In the genomic region with DNA sequence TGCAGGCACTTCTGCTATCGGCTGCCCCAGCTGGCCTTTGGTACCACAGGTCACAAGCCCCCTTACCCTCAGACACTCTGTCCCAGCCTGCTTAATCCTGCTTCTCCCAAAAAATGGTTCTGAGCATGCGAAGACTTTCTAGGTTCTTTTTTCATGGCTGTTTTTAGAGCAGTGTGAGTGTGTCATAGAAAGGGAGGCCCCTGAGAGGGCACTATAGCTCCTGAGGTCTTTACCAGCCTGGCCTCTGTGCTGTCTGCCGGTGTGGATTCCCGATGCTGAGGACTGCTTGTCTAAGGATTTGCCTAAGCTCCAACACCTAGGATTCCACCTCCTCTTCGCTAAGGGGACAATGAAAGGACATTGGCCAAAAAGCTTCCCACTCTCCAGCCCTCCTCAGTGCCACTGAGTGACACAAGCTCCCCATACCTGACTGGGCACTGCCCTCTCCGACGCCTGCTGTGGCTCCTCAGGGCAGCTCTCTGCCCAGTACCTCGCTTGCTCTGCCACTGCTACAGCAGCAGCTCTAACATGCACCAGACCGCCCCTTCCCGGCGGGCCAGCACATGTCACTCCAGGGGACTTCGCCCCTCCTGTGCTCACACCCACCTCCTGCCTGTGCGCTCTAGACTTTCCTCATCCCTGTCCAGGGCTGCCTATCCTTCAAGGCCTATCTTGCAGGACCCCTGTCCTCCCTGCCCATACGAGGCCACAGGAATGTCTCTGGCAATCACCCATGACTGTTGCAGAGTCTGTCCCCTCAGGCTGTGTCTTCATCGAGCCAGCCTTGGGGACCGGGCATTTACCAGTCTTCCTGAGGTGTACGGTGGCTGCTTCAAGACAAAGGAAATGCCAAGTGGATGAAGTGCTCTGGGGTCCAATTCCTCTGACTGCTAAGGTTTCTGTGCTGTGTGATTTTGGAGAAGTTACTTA, we compare ENCODE assay signal across 12 cellular contexts. TPM values are rescaled to one million over a fixed set of nuclear protein-coding genes. Genes with fewer than 3 reads are reported as not detected.
DNase-seq lines count a peak whose midpoint lies in the region; ATAC-seq and TF ChIP-seq lines count a peak whose summit lies in the region.
"Had no signal": no experiment of that assay in that cellular context is flagged by ENCODE, and none has a peak within 500 bp of the region (broad histone marks: within the 10 kb centered on the region; RNA-seq: fewer than 3 reads in every experiment).

No MANE protein-coding gene starts in this region.

- peak; percentile 20 for DNase-seq in AG20443 (ENCODE audit: low spot score)
- DNase-seq in RWPE2 (ENCODE audit: low spot score), result no peak
- peak; percentile 91 for DNase-seq in islet precursor cell
- DNase-seq in OCI-LY7 (ENCODE audit: low spot score), result no peak
- DNase-seq in medulla oblongata (ENCODE audit: extremely low spot score), result no peak
- DNase-seq in NCI-H526 treated with DMSO at 0.1 percent for 48 hours (lab: John Stamatoyannopoulos, UW), result no peak
- no peak for DNase-seq in T1000 (lab: John Stamatoyannopoulos, UW)
- DNase-seq: HCEC 1CT, NCI-H2171, ovary, SJCRH30 had no signal

- intact Hi-C loops in OCI-LY7 (cut with micrococcal nuclease; ENCODE audit: unreplicated experiment), result no loop called here

- H3K27ac ChIP-seq in RWPE2 (ENCODE audit: poor library complexity, severe bottlenecking) (peak overlapping the region; percentile 51), OCI-LY7 (ENCODE audit: low read depth, low read length, poor library complexity, severe bottlenecking) (no peak overlapping the region)
- H3K27ac ChIP-seq: ovary, SJCRH30 had no signal

- TF ChIP-seq CTCF in RWPE2 (IDR thresholded peaks at IDR 0.05; ENCODE audit: poor library complexity, severe bottlenecking) (no peak), OCI-LY7 (conservative IDR thresholded peaks at IDR 0.05; ENCODE audit: low read length) (no peak)

- no peaks in the 10 kb centered on the region for H3K9me2 ChIP-seq in OCI-LY7 (ENCODE audit: insufficient read depth, low read length)

- H3K79me2 ChIP-seq in OCI-LY7 (ENCODE audit: insufficient read depth, low read depth, low read length), result peaks cover 21% of the 10 kb centered on the region; the same call in 1 of the 2 replicates

- H3K27me3 ChIP-seq in RWPE2 (ENCODE audit: insufficient read depth, poor library complexity, severe bottlenecking), result no peaks in the 10 kb centered on the region
- H3K27me3 ChIP-seq: ovary, SJCRH30 had no signal

- no peak overlapping the region for H2AFZ ChIP-seq in OCI-LY7 (ENCODE audit: low read length)

- H4K20me1 ChIP-seq in OCI-LY7 (ENCODE audit: insufficient read depth, low read length), result peaks cover 31% of the 10 kb centered on the region

- peaks cover 100% of the 10 kb centered on the region for H3K36me3 ChIP-seq in RWPE2 (ENCODE audit: low read depth)
- H3K36me3 ChIP-seq in OCI-LY7 (ENCODE audit: insufficient read depth, low read length), result peaks cover 99% of the 10 kb centered on the region
- H3K36me3 ChIP-seq: ovary had no signal

- BruUV-seq in OCI-LY7 (replicated peaks; lab: Mats Ljungman, UMichigan), result no TSS peak

- H3K4me1 ChIP-seq in RWPE2 (ENCODE audit: insufficient read depth, poor library complexity, severe bottlenecking) (peaks cover 27% of the 10 kb centered on the region), OCI-LY7 (ENCODE audit: insufficient read depth, low read length, poor library complexity, severe bottlenecking) (no peaks in the 10 kb centered on the region)

- POLR2A ChIA-PET in OCI-LY7 (lab: Charles Lee), result interaction anchor here (1.5 kb wide), 1 partner anchor 8 kb away, joined by 3 read pairs; no protein-coding TSS in a partner anchor

- H3K9me3 ChIP-seq in RWPE2 (ENCODE audit: severe bottlenecking) (no peaks in the 10 kb centered on the region), OCI-LY7 (ENCODE audit: low read length) (no peaks in the 10 kb centered on the region)
- H3K9me3 ChIP-seq: ovary, SJCRH30 had no signal

- H3K4me3 ChIP-seq in RWPE2 (ENCODE audit: severe bottlenecking) (no peak overlapping the region), OCI-LY7 (ENCODE audit: low read depth, low read length, poor library complexity, severe bottlenecking) (no peak overlapping the region)
- H3K4me3 ChIP-seq: ovary, SJCRH30 had no signal

- no peak overlapping the region for H3K4me2 ChIP-seq in OCI-LY7 (ENCODE audit: low read length)

- ATAC-seq in GM21360 (IDR thresholded peaks at IDR 0.05; ENCODE audit: unreplicated experiment) (peak; percentile 16), RWPE2 (ENCODE audit: low read depth) (no peak)

- CTCF ChIA-PET in OCI-LY7 (lab: Charles Lee; ENCODE audit: unreplicated experiment), result no interaction called here

RNA-seq across cellular contexts. Expression of a gene that starts 21.0 kb away (rescaled TPM):
- total RNA-seq in OCI-LY7 (2014; rRNA removed; shearing (Covaris generic)), result 356 and 388 TPM in 2 replicates
- 271 and 279 TPM in 2 replicates for total RNA-seq in OCI-LY7 (2022)

Comparison
In these comparisons a context has a peak if more than half of its experiments do, and no peak if none do; other contexts are left out.
1. DNase-seq: peak in AG20443 (single experiment) and islet precursor cell (single experiment); none in RWPE2 (single experiment), OCI-LY7 (single experiment), medulla oblongata (single experiment), NCI-H526 treated with DMSO at 0.1 percent for 48 hours (single experiment) and T1000 (single experiment).